In genomic region chr16:52914428-52914827, GRCh38 we compare ENCODE assay signal across 3 cellular contexts.
TF ChIP-seq lines count a peak whose summit lies in the region.

No MANE protein-coding gene starts in this region.

TF ChIP-seq in HepG2, 621 proteins besides CTCF, POLR2A, EP300 and RAD21 (continued from another document):
- no peak for TF ChIP-seq ZNF567 (CRISPR knock-in tag; IDR thresholded peaks at IDR 0.05; ENCODE audit: borderline replicate concordance)
- TF ChIP-seq, protein P1, sequence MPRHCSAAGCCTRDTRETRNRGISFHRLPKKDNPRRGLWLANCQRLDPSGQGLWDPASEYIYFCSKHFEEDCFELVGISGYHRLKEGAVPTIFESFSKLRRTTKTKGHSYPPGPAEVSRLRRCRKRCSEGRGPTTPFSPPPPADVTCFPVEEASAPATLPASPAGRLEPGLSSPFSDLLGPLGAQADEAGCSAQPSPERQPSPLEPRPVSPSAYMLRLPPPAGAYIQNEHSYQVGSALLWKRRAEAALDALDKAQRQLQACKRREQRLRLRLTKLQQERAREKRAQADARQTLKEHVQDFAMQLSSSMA (CRISPR knock-in tag; IDR thresholded peaks at IDR 0.05), result no peak

TF ChIP-seq in H1, 55 proteins besides CTCF, POLR2A, EP300 and RAD21 (continued from another document):
- TF ChIP-seq YY1 (IDR thresholded peaks at IDR 0.05; ENCODE audit: low read depth, low read length) (no peak), HDAC2 (IDR thresholded peaks at IDR 0.05; ENCODE audit: borderline replicate concordance in 1 of 2, low read depth in 2 of 2, low read length in 2 of 2) (no peak), KDM5A (IDR thresholded peaks at IDR 0.05; ENCODE audit: low read length) (no peak), SAP30 (IDR thresholded peaks at IDR 0.05; ENCODE audit: insufficient read depth, insufficient replicate concordance, low read length) (no peak), CREB1 (IDR thresholded peaks at IDR 0.05) (no peak), CEBPB (IDR thresholded peaks at IDR 0.05; ENCODE audit: low read depth, low read length) (no peak), EZH2 (IDR thresholded peaks at IDR 0.05; ENCODE audit: low read depth, low read length, severe bottlenecking) (no peak), RFX5 (IDR thresholded peaks at IDR 0.05; ENCODE audit: borderline replicate concordance, low read depth, low read length) (no peak), CBX8 (IDR thresholded peaks at IDR 0.05; ENCODE audit: borderline replicate concordance, low read depth, low read length) (no peak), SRF (IDR thresholded peaks at IDR 0.05; ENCODE audit: low read depth, low read length) (no peak), ATF3 (IDR thresholded peaks at IDR 0.05; ENCODE audit: insufficient read depth, low read depth, low read length) (no peak), GABPA (IDR thresholded peaks at IDR 0.05; ENCODE audit: borderline replicate concordance, insufficient read depth, low read length) (no peak), RNF2 (IDR thresholded peaks at IDR 0.05; ENCODE audit: borderline replicate concordance, low read depth, low read length, missing control alignments, poor library complexity, severe bottlenecking) (no peak), RBBP5 (IDR thresholded peaks at IDR 0.05; ENCODE audit: borderline replicate concordance, low read depth, low read length) (no peak), SIX5 (IDR thresholded peaks at IDR 0.05; ENCODE audit: low read depth, low read length) (no peak), SP2 (IDR thresholded peaks at IDR 0.05; ENCODE audit: low read length) (no peak), GTF2F1 (IDR thresholded peaks at IDR 0.05; ENCODE audit: borderline replicate concordance, low read depth, low read length) (no peak), TEAD4 (IDR thresholded peaks at IDR 0.05; ENCODE audit: low read depth, low read length) (no peak)

TF ChIP-seq in HEK293T, 16 proteins besides CTCF, POLR2A, EP300 and RAD21 (continued from another document):
- TF ChIP-seq LEF1 (IDR thresholded peaks at IDR 0.05; ENCODE audit: borderline replicate concordance), result no peak
- no peak for TF ChIP-seq HDGF (IDR thresholded peaks at IDR 0.05; ENCODE audit: borderline replicate concordance)
TF ChIP-seq in HEK293T: peak in this region for 0.
